Comparison of ENCODE assay signal across 1 cellular context in genomic region chr17:32142038-32142856, GRCh38.
TF ChIP-seq lines count a peak whose summit lies in the region.

Gene RHOT1, plus strand, starts transcription at chr17:32142502. Its CDS starts 191 bp downstream, at chr17:32142693.

TF ChIP-seq in HepG2, 621 proteins besides CTCF, POLR2A, EP300 and RAD21 (continued from another document and continues in another):
- TF ChIP-seq MEIS2 (CRISPR knock-in tag; IDR thresholded peaks at IDR 0.05): peak; percentile 73; the same call in 1 of the 2 replicates
- TF ChIP-seq SP2 (CRISPR knock-in tag; IDR thresholded peaks at IDR 0.05): no peak
- no peak for TF ChIP-seq PRDM10 (CRISPR knock-in tag; IDR thresholded peaks at IDR 0.05; ENCODE audit: low read depth)
- TF ChIP-seq ZNF629 (CRISPR knock-in tag; conservative IDR thresholded peaks at IDR 0.05): no peak
- 0 out of 2 replicates have a peak, but pooled peaks have one; percentile 49 for TF ChIP-seq ATF7-NPFF (CRISPR knock-in tag; IDR thresholded peaks at IDR 0.05; ENCODE audit: low read depth)
- TF ChIP-seq ZNF687 (CRISPR knock-in tag; IDR thresholded peaks at IDR 0.05): peak; percentile 76
- TF ChIP-seq DMAP1 (CRISPR knock-in tag; IDR thresholded peaks at IDR 0.05): 0 out of 2 replicates have a peak, but pooled peaks have one; percentile 22
- TF ChIP-seq KDM2A (CRISPR knock-in tag; IDR thresholded peaks at IDR 0.05; ENCODE audit: borderline replicate concordance, low read depth): peak; percentile 76
- TF ChIP-seq BRCA1 (CRISPR knock-in tag; IDR thresholded peaks at IDR 0.05): no peak
- no peak for TF ChIP-seq TBL1XR1 (IDR thresholded peaks at IDR 0.05; ENCODE audit: borderline replicate concordance, low read length, partially characterized antibody)
- no peak for TF ChIP-seq SOX13 (IDR thresholded peaks at IDR 0.05)
- no peak for TF ChIP-seq SOX13 (CRISPR knock-in tag; conservative IDR thresholded peaks at IDR 0.05 in 1 of 2, IDR thresholded peaks at IDR 0.05 in 1 of 2)
- TF ChIP-seq ZNF292 (CRISPR knock-in tag; IDR thresholded peaks at IDR 0.05; ENCODE audit: borderline replicate concordance, low read depth): no peak
- TF ChIP-seq NFE2L1 (CRISPR knock-in tag; IDR thresholded peaks at IDR 0.05; ENCODE audit: borderline replicate concordance): no peak
- TF ChIP-seq RBM22 (optimal IDR thresholded peaks at IDR 0.05; ENCODE audit: low read length): no peak
- TF ChIP-seq MAFK (conservative IDR thresholded peaks at IDR 0.05 in 1 of 2, IDR thresholded peaks at IDR 0.05 in 1 of 2; ENCODE audit: low read length in 2 of 2): no peak
- no peak for TF ChIP-seq MLLT10 (CRISPR knock-in tag; IDR thresholded peaks at IDR 0.05)
- no peak for TF ChIP-seq GTF2F1 (IDR thresholded peaks at IDR 0.05; ENCODE audit: low read length)
- peak; percentile 59; the same call in 1 of the 2 replicates for TF ChIP-seq ZBTB38 (CRISPR knock-in tag; IDR thresholded peaks at IDR 0.05)
- no peak for TF ChIP-seq ZNF230 (CRISPR knock-in tag; IDR thresholded peaks at IDR 0.05)
- TF ChIP-seq KLF6 (CRISPR knock-in tag; IDR thresholded peaks at IDR 0.05): 0 out of 2 replicates have a peak, but pooled peaks have one; percentile 37
- no peak for TF ChIP-seq MTERF4 (CRISPR knock-in tag; IDR thresholded peaks at IDR 0.05)
- TF ChIP-seq ATM (IDR thresholded peaks at IDR 0.05; ENCODE audit: borderline replicate concordance): no peak
- no peak for TF ChIP-seq THAP7 (CRISPR knock-in tag; IDR thresholded peaks at IDR 0.05)
- TF ChIP-seq ZNF446 (CRISPR knock-in tag; IDR thresholded peaks at IDR 0.05): no peak
- peak; percentile 86 for TF ChIP-seq ZMYM4 (CRISPR knock-in tag; IDR thresholded peaks at IDR 0.05)
- peak; percentile 82 for TF ChIP-seq ZNF331 (CRISPR knock-in tag; IDR thresholded peaks at IDR 0.05)
- TF ChIP-seq DPF2 (CRISPR knock-in tag; IDR thresholded peaks at IDR 0.05; ENCODE audit: borderline replicate concordance, low read depth): no peak
- TF ChIP-seq RARG (CRISPR knock-in tag; IDR thresholded peaks at IDR 0.05; ENCODE audit: low read depth): no peak
- peak; percentile 67 for TF ChIP-seq YY1 (IDR thresholded peaks at IDR 0.05; ENCODE audit: insufficient read depth, insufficient replicate concordance, low read depth, low read length)
- TF ChIP-seq YEATS4 (CRISPR knock-in tag; IDR thresholded peaks at IDR 0.05; ENCODE audit: borderline replicate concordance): no peak; the same call in 1 of the 2 replicates
- no peak for TF ChIP-seq SAFB2 (CRISPR knock-in tag; IDR thresholded peaks at IDR 0.05; ENCODE audit: borderline replicate concordance, low read depth)
- no peak for TF ChIP-seq ZNF552 (CRISPR knock-in tag; IDR thresholded peaks at IDR 0.05; ENCODE audit: borderline replicate concordance)
- no peak for TF ChIP-seq ZNF580 (CRISPR knock-in tag; IDR thresholded peaks at IDR 0.05; ENCODE audit: borderline replicate concordance, low read depth)
- TF ChIP-seq ZNF772 (CRISPR knock-in tag; IDR thresholded peaks at IDR 0.05): no peak
- TF ChIP-seq TEAD3 (CRISPR knock-in tag; optimal IDR thresholded peaks at IDR 0.05; ENCODE audit: borderline replicate concordance): peak; percentile 71
- TF ChIP-seq ZBTB1 (CRISPR knock-in tag; IDR thresholded peaks at IDR 0.05; ENCODE audit: borderline replicate concordance): no peak
- no peak for TF ChIP-seq ZNF652 (CRISPR knock-in tag; IDR thresholded peaks at IDR 0.05; ENCODE audit: borderline replicate concordance, low read depth)
- TF ChIP-seq ZKSCAN8 (CRISPR knock-in tag; IDR thresholded peaks at IDR 0.05; ENCODE audit: borderline replicate concordance): no peak
- no peak for TF ChIP-seq ZSCAN5A (CRISPR knock-in tag; IDR thresholded peaks at IDR 0.05; ENCODE audit: borderline replicate concordance)
- TF ChIP-seq ZNF543 (CRISPR knock-in tag; IDR thresholded peaks at IDR 0.05): no peak
- TF ChIP-seq ZNF770 (CRISPR knock-in tag; IDR thresholded peaks at IDR 0.05): 0 out of 2 replicates have a peak, but pooled peaks have one; percentile 14
- TF ChIP-seq ZNF878 (CRISPR knock-in tag; IDR thresholded peaks at IDR 0.05): 0 out of 2 replicates have a peak, but pooled peaks have one; percentile 51
- TF ChIP-seq CREB3 (CRISPR knock-in tag; IDR thresholded peaks at IDR 0.05): no peak
- no peak for TF ChIP-seq HOXA7 (CRISPR knock-in tag; IDR thresholded peaks at IDR 0.05)
- TF ChIP-seq ZNF333 (CRISPR knock-in tag; IDR thresholded peaks at IDR 0.05; ENCODE audit: borderline replicate concordance): no peak
- TF ChIP-seq ZNF264 (CRISPR knock-in tag; IDR thresholded peaks at IDR 0.05): no peak
- TF ChIP-seq ZNF746 (CRISPR knock-in tag; IDR thresholded peaks at IDR 0.05): no peak
- no peak for TF ChIP-seq ZFP41 (CRISPR knock-in tag; IDR thresholded peaks at IDR 0.05; ENCODE audit: borderline replicate concordance)
- 0 out of 2 replicates have a peak, but pooled peaks have one; percentile 26 for TF ChIP-seq ZNF614 (CRISPR knock-in tag; IDR thresholded peaks at IDR 0.05; ENCODE audit: borderline replicate concordance)
- TF ChIP-seq ZBTB37 (CRISPR knock-in tag; IDR thresholded peaks at IDR 0.05): no peak
- 0 out of 2 replicates have a peak, but pooled peaks have one; percentile 31 for TF ChIP-seq POLR2AphosphoS5 (IDR thresholded peaks at IDR 0.05; ENCODE audit: low read depth, low read length)
- no peak for TF ChIP-seq ATF1 (CRISPR knock-in tag; IDR thresholded peaks at IDR 0.05)
- TF ChIP-seq ZFP82 (CRISPR knock-in tag; IDR thresholded peaks at IDR 0.05; ENCODE audit: borderline replicate concordance): no peak
- no peak for TF ChIP-seq PLRG1 (conservative IDR thresholded peaks at IDR 0.05)
- TF ChIP-seq CEBPB (IDR thresholded peaks at IDR 0.05; ENCODE audit: borderline replicate concordance, low read depth, low read length): no peak
- no peak for TF ChIP-seq NPAS2 (CRISPR knock-in tag; IDR thresholded peaks at IDR 0.05; ENCODE audit: borderline replicate concordance)
- TF ChIP-seq ZNF709 (CRISPR knock-in tag; IDR thresholded peaks at IDR 0.05): no peak
